ENCODE assay signal across 26 cellular contexts in the genomic region with DNA sequence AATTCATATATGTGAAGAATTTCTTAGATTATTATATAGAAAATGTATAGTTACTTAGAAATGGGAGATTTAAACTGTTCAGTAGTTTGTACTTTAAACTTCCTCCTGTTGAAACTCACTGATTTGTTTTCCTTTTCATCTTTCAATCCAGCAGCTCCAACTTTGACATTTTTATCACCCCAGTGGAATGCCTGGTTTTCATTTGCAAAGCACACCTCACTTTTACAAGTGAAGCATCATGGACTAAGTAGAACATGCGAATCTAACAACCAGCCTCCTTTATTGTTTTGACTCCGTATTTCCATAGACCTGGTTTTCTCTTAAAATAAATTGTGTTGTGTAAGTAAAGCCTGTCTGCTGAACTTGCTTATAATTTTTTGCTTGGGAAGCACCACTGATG.
"Had no signal": no experiment of that assay in that cellular context is flagged by ENCODE, and none has a peak within 500 bp of the region (broad histone marks: within the 10 kb centered on the region; RNA-seq: fewer than 3 reads in every experiment).

No MANE protein-coding gene starts in this region.

- DNase-seq: activated CD4-positive, alpha-beta T cell treated with anti-CD3 and anti-CD28 coated beads for 4 hours; activated CD4-positive, alpha-beta T cell treated with anti-CD3 and anti-CD28 coated beads, Interleukin-2, amount 50 U/mL, for 4 hours; activated gamma-delta T cell; activated naive CD4-positive, alpha-beta T cell treated with anti-CD3 and anti-CD28 coated beads, Interleukin-2, amount 10 ng/mL, durations not matched to agents 7 days and 5 days; activated naive CD8-positive, alpha-beta T cell treated with anti-CD3 and anti-CD28 coated beads, Interleukin-2, amount 10 ng/mL, durations not matched to agents 7 days and 5 days; brain microvascular endothelial cell; central memory CD4-positive, alpha-beta T cell; head of caudate nucleus; hypothalamus; kidney glomerular epithelial cell; left lung; lower lobe of right lung; mesenchymal stem cell; mucosa of descending colon; spleen; stimulated activated naive CD4-positive, alpha-beta T cell; SW 1271; T-helper 9 cell; tibial artery had no signal

- FAIRE-seq: endothelial cell of umbilical vein, TTC549 had no signal

- H3K4me1 ChIP-seq: ascending aorta, gastroesophageal sphincter, left lung, lower lobe of right lung, spleen, suprapubic skin, tibial artery had no signal

- H3K4me3 ChIP-seq: ascending aorta, gastroesophageal sphincter, left lung, lower lobe of right lung, mucosa of descending colon, spleen, suprapubic skin, tibial artery had no signal

- H3K9me3 ChIP-seq: ascending aorta, gastroesophageal sphincter, left lung, lower lobe of right lung, mucosa of descending colon, suprapubic skin, tibial artery had no signal

- H3K27ac ChIP-seq: ascending aorta, brain microvascular endothelial cell, gastroesophageal sphincter, left lung, lower lobe of right lung, spleen, suprapubic skin, tibial artery, VCaP had no signal

- H3K27me3 ChIP-seq: ascending aorta, brain microvascular endothelial cell, gastroesophageal sphincter, left lung, spleen, suprapubic skin, tibial artery had no signal

- H3K36me3 ChIP-seq: ascending aorta, brain microvascular endothelial cell, gastroesophageal sphincter, left lung, lower lobe of right lung, spleen, suprapubic skin, tibial artery had no signal

- ATAC-seq: gastroesophageal sphincter; left lung; lower lobe of right lung; mucosa of descending colon; natural killer cell treated with Interleukin-12 subunit alpha and Interleukin-12 subunit beta and Interleukin-15 and Interleukin-18, amount 100 ng/mL, for 72 hours had no signal
